9 cellular contexts compared by ENCODE assay signal in genomic region chr10:5943536-5943935, GRCh38. TPM values are rescaled to one million over a fixed set of nuclear protein-coding genes. Genes with fewer than 3 reads are reported as not detected.
DNase-seq lines count a peak whose midpoint lies in the region; ATAC-seq and TF ChIP-seq lines count a peak whose summit lies in the region.
"Had no signal": no experiment of that assay in that cellular context is flagged by ENCODE, and none has a peak within 500 bp of the region (broad histone marks: within the 10 kb centered on the region; RNA-seq: fewer than 3 reads in every experiment).

No MANE protein-coding gene starts in this region.

- no peak overlapping the region for H3K4me2 ChIP-seq in GM23338

- no peak overlapping the region for H3K4me3 Mint-ChIP-seq in GM23338
- no peak overlapping the region for H3K4me3 Mint-ChIP-seq in immature natural killer cell

- no peak for TF ChIP-seq POLR2A in right lobe of liver (IDR thresholded peaks at IDR 0.05)

- H3K9me3 Mint-ChIP-seq in GM23338, result no peaks in the 10 kb centered on the region
- H3K9me3 Mint-ChIP-seq in immature natural killer cell, result no peaks in the 10 kb centered on the region

- H3K4me1 Mint-ChIP-seq in GM23338 (peaks cover 36% of the 10 kb centered on the region), immature natural killer cell (peaks cover 14 to 15% of the 10 kb centered on the region in 2 donors)

- no peaks in the 10 kb centered on the region for H3K27me3 ChIP-seq in GM23338 (ENCODE audit: insufficient read depth)
- no peaks in the 10 kb centered on the region for H3K27me3 ChIP-seq in right lobe of liver

- no peak overlapping the region; the same call in 1 of the 2 replicates for H3K27ac Mint-ChIP-seq in GM23338
- no peak overlapping the region for H3K27ac Mint-ChIP-seq in immature natural killer cell

- no peaks in the 10 kb centered on the region for H3K9me3 ChIP-seq in right lobe of liver

- peaks cover 4% of the 10 kb centered on the region; the same call in 2 of the 3 replicates for H3K36me3 Mint-ChIP-seq in GM23338 (ENCODE audit: low read depth)
- H3K36me3 Mint-ChIP-seq in immature natural killer cell, result peaks cover 0 to 3% (median 2%) of the 10 kb centered on the region in 3 donors

- TF ChIP-seq CTCF in GM23338 (conservative IDR thresholded peaks at IDR 0.05; ENCODE audit: low read depth in 2 of 2), result no peak
- no peak for TF ChIP-seq CTCF in right lobe of liver (IDR thresholded peaks at IDR 0.05)

- H2AFZ ChIP-seq in GM23338, result peak overlapping the region; percentile 2; the same call in 1 of the 2 replicates

- ATAC-seq in GM23338, result peak; percentile 60
- peak; percentile 17 to 47 (median 36) for ATAC-seq in right lobe of liver
- ATAC-seq in HG02763 (IDR thresholded peaks at IDR 0.05; ENCODE audit: unreplicated experiment), result no peak
- no peak for ATAC-seq in HG03432 (IDR thresholded peaks at IDR 0.05; ENCODE audit: unreplicated experiment)

- no peaks in the 10 kb centered on the region for H4K20me1 ChIP-seq in GM23338 (replicated peaks; ENCODE audit: insufficient read depth)

- peak; percentile 45 for DNase-seq in GM23338 (ENCODE audit: low spot score)
- peak; percentile 58 for DNase-seq in dermis blood vessel endothelial cell
- no peak for DNase-seq in right lobe of liver
- peak; percentile 33 for DNase-seq in stromal cell of bone marrow (ENCODE audit: low read depth)
- DNase-seq in activated CD8-positive, alpha-beta memory T cell treated with anti-CD3 and anti-CD28 coated beads, Interleukin-2, amount 50 U/mL, for 48 hours, result no peak
- DNase-seq in immature natural killer cell, result no peak
- DNase-seq: activated effector memory CD4-positive, alpha-beta T cell treated with anti-CD3 and anti-CD28 coated beads, Interleukin-2, amount 50 U/mL, for 16 hours had no signal

- H3K79me2 ChIP-seq in GM23338 (replicated peaks; ENCODE audit: insufficient read depth), result no peaks in the 10 kb centered on the region

- H3K27me3 Mint-ChIP-seq in GM23338 (ENCODE audit: insufficient read depth, low read depth, poor library complexity) (peaks cover 15% of the 10 kb centered on the region), immature natural killer cell (ENCODE audit: low read depth in 3 of 3) (peaks cover 2 to 5% (median 3%) of the 10 kb centered on the region in 3 donors)

- WGBS in right lobe of liver (ENCODE audit: insufficient coverage, low coverage, low lambda C conversion rate, missing lambda C conversion rate), result 79% methylated on average over 14 of the region's 15 CpGs

- 0 out of 2 replicates have a peak, but pooled peaks cover 5% of the 10 kb centered on the region for H3F3A ChIP-seq in GM23338 (replicated peaks; ENCODE audit: low read depth)

- H3K27ac ChIP-seq in GM23338 (ENCODE audit: low read depth) (peak overlapping the region; percentile 59; the same call in 1 of the 2 replicates), right lobe of liver (peak overlapping the region; percentile 30 to 81 (median 58))

- no peaks in the 10 kb centered on the region for H3K36me3 ChIP-seq in GM23338 (ENCODE audit: insufficient read depth)
- no peaks in the 10 kb centered on the region for H3K36me3 ChIP-seq in right lobe of liver

- H3K4me1 ChIP-seq in GM23338 (ENCODE audit: insufficient read depth), result peaks cover 22% of the 10 kb centered on the region
- peaks cover 0 to 4% (median 0%) of the 10 kb centered on the region in 4 donors for H3K4me1 ChIP-seq in right lobe of liver

- 0 out of 2 replicates have a peak, but pooled peaks cover 2% of the 10 kb centered on the region for H3K9me2 ChIP-seq in GM23338 (ENCODE audit: insufficient read depth)

- no peak overlapping the region for H3K4me3 ChIP-seq in GM23338
- H3K4me3 ChIP-seq in right lobe of liver, result no peak overlapping the region

- intact Hi-C loops in right lobe of liver (cut with DNase I), result no loop called here

TF ChIP-seq in GM23338, 12 proteins besides CTCF, POLR2A, EP300 and RAD21:
- TF ChIP-seq EZH2phosphoT487 (IDR thresholded peaks at IDR 0.05; ENCODE audit: unreplicated experiment) (no peak), POLR2AphosphoS5 (IDR thresholded peaks at IDR 0.05; ENCODE audit: low read depth) (no peak), ZNF114 (CRISPR knock-in tag; IDR thresholded peaks at IDR 0.05) (no peak), NANOG (IDR thresholded peaks at IDR 0.05; ENCODE audit: borderline replicate concordance) (no peak), ZNF331 (CRISPR knock-in tag; IDR thresholded peaks at IDR 0.05; ENCODE audit: low read depth) (no peak), STAT1 (IDR thresholded peaks at IDR 0.05; ENCODE audit: unreplicated experiment) (no peak), EZH2 (IDR thresholded peaks at IDR 0.05; ENCODE audit: low read depth, unreplicated experiment) (no peak)

RNA-seq across cellular contexts. Expression of gene IL15RA, which starts 33.8 kb away (rescaled TPM):
- 1.1 and 1.6 TPM in 2 replicates for total RNA-seq in GM23338 (2014; rRNA removed; shearing (Covaris generic))
- polyA plus RNA-seq in GM23338 (2016; fragmentation: Nextera tagmentation; extraction: Ambion mirVana) (1.9 and 2.2 TPM in 2 replicates), immature natural killer cell (10 to 100 TPM in 2 of 3 donors, 1 to 10 TPM in 1; 7.4 to 22.6 (median 14.4) TPM)
- total RNA-seq in dermis blood vessel endothelial cell (13.9 and 15.7 TPM in 2 replicates), right lobe of liver (10 to 100 TPM in 4 of 6 experiments, 1 to 10 TPM in 2; 6.2 to 42.7 (median 13.3) TPM)

RNA-seq across cellular contexts. Expression of gene FBH1, which starts 53.5 kb away (rescaled TPM):
- total RNA-seq in GM23338 (2014; rRNA removed; shearing (Covaris generic)), result 84.0 and 90.8 TPM in 2 replicates
- polyA plus RNA-seq in GM23338 (2016; fragmentation: Nextera tagmentation; extraction: Ambion mirVana), result 62.5 and 68.0 TPM in 2 replicates
- 127 and 145 TPM in 2 replicates for total RNA-seq in dermis blood vessel endothelial cell
- 10 to 100 TPM; 30.8 to 38.6 (median 35.8) TPM for total RNA-seq in right lobe of liver
- polyA plus RNA-seq in immature natural killer cell, result 10 to 100 TPM; 32.6 to 60.6 (median 46.8) TPM

RNA-seq across cellular contexts. Expression of gene ANKRD16, which starts 53.8 kb away (rescaled TPM):
- 16.1 and 20.2 TPM in 2 replicates for total RNA-seq in GM23338 (2014; rRNA removed; shearing (Covaris generic))
- 6.4 and 7.5 TPM in 2 replicates for polyA plus RNA-seq in GM23338 (2016; fragmentation: Nextera tagmentation; extraction: Ambion mirVana)
- 5.8 and 7.0 TPM in 2 replicates for total RNA-seq in dermis blood vessel endothelial cell
- 1 to 10 TPM; 1.8 to 6.1 (median 4.1) TPM for total RNA-seq in right lobe of liver
- 1 to 10 TPM; 3.2 to 5.0 (median 3.2) TPM for polyA plus RNA-seq in immature natural killer cell

Comparison
In these comparisons a context has a peak if more than half of its experiments do, and no peak if none do; other contexts are left out.
1. ATAC-seq: peak in GM23338 (single experiment) and right lobe of liver (4 of 4); none in HG02763 (single experiment) and HG03432 (single experiment).
2. DNase-seq: peak in GM23338 (single experiment), dermis blood vessel endothelial cell (single experiment) and stromal cell of bone marrow (single experiment); none in right lobe of liver (0 of 3), activated CD8-positive, alpha-beta memory T cell treated with anti-CD3 and anti-CD28 coated beads, Interleukin-2, amount 50 U/mL, for 48 hours (single experiment) and immature natural killer cell (0 of 3).